Comparison of ENCODE assay signal across 8 cellular contexts in the genomic region with DNA sequence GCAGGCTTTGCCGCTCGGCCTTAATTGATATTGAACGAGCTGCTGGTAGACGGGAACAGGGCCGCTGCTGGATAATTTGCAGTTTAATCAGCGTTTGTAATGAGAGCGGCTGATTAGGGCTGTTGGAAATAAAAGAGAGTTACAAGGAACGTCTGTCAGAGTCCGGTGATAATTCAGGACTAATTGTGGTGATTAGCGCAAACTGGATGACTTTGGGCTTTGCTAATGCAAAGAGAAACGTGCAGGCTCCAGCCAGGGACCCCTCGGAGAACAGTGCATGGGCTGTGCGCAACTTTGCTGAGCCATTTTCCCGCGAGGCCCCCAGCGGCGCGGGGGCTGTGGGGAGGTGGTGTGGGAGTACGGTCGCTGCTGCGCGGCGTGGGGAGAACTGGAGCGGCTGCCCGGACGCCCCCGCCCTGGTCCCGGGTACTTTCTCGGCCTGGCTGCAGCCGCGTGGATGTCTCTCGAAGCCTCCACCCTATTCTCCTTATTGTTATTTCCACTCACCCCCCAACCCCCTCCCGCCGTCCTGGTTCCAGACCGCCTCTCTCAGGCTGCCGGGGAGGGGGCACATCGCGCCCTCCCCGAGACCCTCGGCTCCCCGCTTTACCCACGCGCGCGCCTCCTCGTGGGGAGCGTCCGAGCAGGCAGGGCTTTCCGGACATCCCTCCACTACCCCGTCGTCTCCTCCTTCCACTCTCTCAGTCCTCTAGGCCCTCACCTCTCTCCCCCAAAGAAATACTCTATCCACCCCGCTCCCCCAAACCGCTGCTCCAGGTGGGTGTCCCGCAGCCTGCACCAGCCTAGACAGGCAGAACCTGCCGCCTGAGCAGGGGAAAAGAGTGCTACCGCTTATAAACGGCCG.
DNase-seq lines count a peak whose midpoint lies in the region; ATAC-seq and TF ChIP-seq lines count a peak whose summit lies in the region.

No MANE protein-coding gene starts in this region.

- intact Hi-C loops in activated T-helper 2 cell treated with anti-CD3 and anti-CD28 coated beads, Interferon-gamma antibody, Interleukin-2, Interleukin-4, amounts not matched to agents 10 μg/mL and 5 μg/mL and 100 μg/mL, durations not matched to agents 14 hours and 24 hours and 36 hours (cut with micrococcal nuclease) = no loop called here

- H3K36me3 Mint-ChIP-seq in activated T-helper 2 cell treated with anti-CD3 and anti-CD28 coated beads, Interferon-gamma antibody, Interleukin-2, Interleukin-4, amounts not matched to agents 10 μg/mL and 5 μg/mL and 100 μg/mL, durations not matched to agents 14 hours and 24 hours and 36 hours (ENCODE audit: low read depth) = no peaks in the 10 kb centered on the region

- peak overlapping the region; percentile 43 for H3K4me3 Mint-ChIP-seq in activated T-helper 2 cell treated with anti-CD3 and anti-CD28 coated beads, Interferon-gamma antibody, Interleukin-2, Interleukin-4, amounts not matched to agents 10 μg/mL and 5 μg/mL and 100 μg/mL, durations not matched to agents 14 hours and 24 hours and 36 hours (ENCODE audit: low read depth)

- H3K4me3 ChIP-seq in GM12865 (ENCODE audit: low read depth, low read length) (peak overlapping the region; percentile 29), right atrium auricular region (peak overlapping the region; percentile 19 to 57), skeletal muscle cell (ENCODE audit: low read depth, low read length) (peak overlapping the region; percentile 45)

- H3K27me3 Mint-ChIP-seq in activated T-helper 2 cell treated with anti-CD3 and anti-CD28 coated beads, Interferon-gamma antibody, Interleukin-2, Interleukin-4, amounts not matched to agents 10 μg/mL and 5 μg/mL and 100 μg/mL, durations not matched to agents 14 hours and 24 hours and 36 hours (ENCODE audit: low read depth) = peaks cover 52% of the 10 kb centered on the region

- no peak overlapping the region for H3K27ac Mint-ChIP-seq in activated T-helper 2 cell treated with anti-CD3 and anti-CD28 coated beads, Interferon-gamma antibody, Interleukin-2, Interleukin-4, amounts not matched to agents 10 μg/mL and 5 μg/mL and 100 μg/mL, durations not matched to agents 14 hours and 24 hours and 36 hours

- no peak overlapping the region for H3K27ac ChIP-seq in right atrium auricular region

- H3K36me3 ChIP-seq in right atrium auricular region = no peaks in the 10 kb centered on the region

- ATAC-seq in HG02973 (IDR thresholded peaks at IDR 0.05; ENCODE audit: unreplicated experiment) = no peak

- TF ChIP-seq CTCF in GM12865 (IDR thresholded peaks at IDR 0.05; ENCODE audit: insufficient read depth, low read depth, low read length, missing control alignments) (no peak), right atrium auricular region (IDR thresholded peaks at IDR 0.05) (peak in 1 of 2 donors; percentile 38)

- H3K27me3 ChIP-seq in right atrium auricular region = no peaks in the 10 kb centered on the region

- peaks cover 3% of the 10 kb centered on the region for H3K4me1 Mint-ChIP-seq in activated T-helper 2 cell treated with anti-CD3 and anti-CD28 coated beads, Interferon-gamma antibody, Interleukin-2, Interleukin-4, amounts not matched to agents 10 μg/mL and 5 μg/mL and 100 μg/mL, durations not matched to agents 14 hours and 24 hours and 36 hours (ENCODE audit: low read depth)

- no peaks in the 10 kb centered on the region for H3K9me3 Mint-ChIP-seq in activated T-helper 2 cell treated with anti-CD3 and anti-CD28 coated beads, Interferon-gamma antibody, Interleukin-2, Interleukin-4, amounts not matched to agents 10 μg/mL and 5 μg/mL and 100 μg/mL, durations not matched to agents 14 hours and 24 hours and 36 hours

- no peaks in the 10 kb centered on the region for H3K9me3 ChIP-seq in right atrium auricular region

- peaks cover 0 to 6% of the 10 kb centered on the region in 2 donors for H3K4me1 ChIP-seq in right atrium auricular region

- no peak for DNase-seq in GM12865 (ENCODE audit: low read depth)
- DNase-seq in activated T-helper 2 cell treated with anti-CD3 and anti-CD28 coated beads, Interferon-gamma antibody, Interleukin-2, Interleukin-4, amounts not matched to agents 10 μg/mL and 5 μg/mL and 100 μg/mL, durations not matched to agents 14 hours and 24 hours and 36 hours (ENCODE audit: low spot score) = no peak
- no peak for DNase-seq in right atrium auricular region (ENCODE audit: low spot score)
- DNase-seq in skeletal muscle cell (ENCODE audit: low read depth) = no peak
- no peak for DNase-seq in MV-4-11 (lab: John Stamatoyannopoulos, UW)
- DNase-seq in NCI-H510A (lab: John Stamatoyannopoulos, UW) = no peak
- no peak for DNase-seq in NCI-H345 (lab: John Stamatoyannopoulos, UW)
